9 cellular contexts compared by ENCODE assay signal in the genomic region with DNA sequence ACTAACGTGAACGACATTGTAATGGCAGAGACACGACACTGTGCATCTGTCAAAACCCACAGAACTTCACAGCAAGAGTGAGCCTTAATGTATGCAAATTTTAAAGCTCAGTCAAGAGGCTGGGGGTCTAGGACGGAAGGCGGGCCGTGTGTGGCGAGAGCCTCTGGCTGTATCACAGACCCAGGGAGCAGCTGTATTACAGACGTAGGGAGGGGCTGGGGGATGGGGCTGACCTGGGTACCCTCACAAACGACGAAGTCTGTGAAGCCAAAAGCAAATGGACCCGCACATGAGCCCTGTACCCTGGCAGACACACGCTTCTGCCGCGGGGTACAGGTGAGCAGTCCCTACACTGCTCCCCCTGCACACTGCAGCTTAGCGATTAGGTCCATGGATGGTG. TPM values are rescaled to one million over a fixed set of nuclear protein-coding genes. Genes with fewer than 3 reads are reported as not detected.
"Had no signal": no experiment of that assay in that cellular context is flagged by ENCODE, and none has a peak within 500 bp of the region (broad histone marks: within the 10 kb centered on the region; RNA-seq: fewer than 3 reads in every experiment).

No MANE protein-coding gene starts in this region.

RNA-seq across cellular contexts. Expression of gene TMEM179, which starts 57.2 kb away (rescaled TPM):
- total RNA-seq: esophagus squamous epithelium, kidney epithelial cell, lower leg skin, lung microvascular endothelial cell, natural killer cell, psoas muscle, renal cortical epithelial cell, suprapubic skin, upper lobe of right lung had no signal
